In the genomic region with DNA sequence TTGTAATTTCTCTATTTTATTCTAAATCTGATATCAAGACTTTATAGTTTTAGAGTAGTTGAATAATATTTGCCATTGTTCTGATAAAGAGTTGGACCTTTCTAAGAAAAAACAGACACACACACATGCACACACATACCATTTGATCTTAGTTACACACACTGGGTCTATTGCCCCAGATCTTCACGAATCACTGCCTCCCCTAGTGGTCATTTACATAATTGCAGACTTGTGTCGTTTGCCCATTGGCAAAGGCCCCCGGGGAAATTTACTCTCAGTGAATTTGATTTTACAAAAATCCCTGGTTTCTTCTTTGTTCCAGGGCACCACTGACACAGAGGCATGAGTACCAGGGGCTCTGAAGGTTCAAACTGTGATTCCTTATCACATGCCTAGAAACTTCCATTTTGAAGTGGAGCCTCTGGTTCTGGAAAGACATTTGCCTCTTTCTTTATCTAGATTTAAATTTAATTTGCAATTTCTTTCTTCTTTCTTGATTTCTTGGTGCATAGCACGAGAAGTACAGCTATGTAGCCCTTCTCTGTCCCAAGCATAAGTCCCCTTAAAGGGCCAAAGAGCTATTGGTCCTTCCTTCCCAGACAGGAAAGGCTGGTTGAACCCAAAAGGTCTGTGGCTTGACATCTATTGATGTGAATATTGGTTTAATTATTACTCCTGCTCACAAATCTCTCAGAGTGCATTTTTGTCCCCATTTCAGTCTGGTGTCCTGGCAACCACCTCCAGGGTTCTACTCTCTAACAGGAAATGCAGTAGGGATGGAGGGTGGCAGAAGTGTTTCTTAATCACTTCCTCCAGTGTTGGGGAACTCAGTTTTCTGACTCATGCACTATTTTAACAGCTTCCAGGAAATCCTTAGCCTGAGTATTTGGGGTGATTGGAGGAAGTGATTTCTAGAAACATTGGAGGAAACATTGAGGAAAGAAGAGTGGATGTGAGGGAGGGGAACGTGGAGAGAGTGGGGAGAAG, we compare ENCODE assay signal across 1 cellular context.
TF ChIP-seq lines count a peak whose summit lies in the region.

No MANE protein-coding gene starts in this region.

TF ChIP-seq in HepG2, 621 proteins besides CTCF, POLR2A, EP300 and RAD21 (continued from another document):
- TF ChIP-seq, protein P1, sequence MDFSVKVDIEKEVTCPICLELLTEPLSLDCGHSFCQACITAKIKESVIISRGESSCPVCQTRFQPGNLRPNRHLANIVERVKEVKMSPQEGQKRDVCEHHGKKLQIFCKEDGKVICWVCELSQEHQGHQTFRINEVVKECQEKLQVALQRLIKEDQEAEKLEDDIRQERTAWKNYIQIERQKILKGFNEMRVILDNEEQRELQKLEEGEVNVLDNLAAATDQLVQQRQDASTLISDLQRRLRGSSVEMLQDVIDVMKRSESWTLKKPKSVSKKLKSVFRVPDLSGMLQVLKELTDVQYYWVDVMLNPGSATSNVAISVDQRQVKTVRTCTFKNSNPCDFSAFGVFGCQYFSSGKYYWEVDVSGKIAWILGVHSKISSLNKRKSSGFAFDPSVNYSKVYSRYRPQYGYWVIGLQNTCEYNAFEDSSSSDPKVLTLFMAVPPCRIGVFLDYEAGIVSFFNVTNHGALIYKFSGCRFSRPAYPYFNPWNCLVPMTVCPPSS (IDR thresholded peaks at IDR 0.05): no peak
- no peak for TF ChIP-seq MAF1 (CRISPR knock-in tag; IDR thresholded peaks at IDR 0.05; ENCODE audit: borderline replicate concordance)
- peak; percentile 56; the same call in 1 of the 2 replicates for TF ChIP-seq SMC3 (IDR thresholded peaks at IDR 0.05; ENCODE audit: low read length)
- no peak for TF ChIP-seq RNF219 (CRISPR knock-in tag; IDR thresholded peaks at IDR 0.05)
- TF ChIP-seq SP1 (IDR thresholded peaks at IDR 0.05): no peak
- TF ChIP-seq SP1 (CRISPR knock-in tag; IDR thresholded peaks at IDR 0.05): no peak
- no peak for TF ChIP-seq FOXO4 (CRISPR knock-in tag; conservative IDR thresholded peaks at IDR 0.05)
- TF ChIP-seq SRF (IDR thresholded peaks at IDR 0.05; ENCODE audit: low read depth, low read length): no peak
- peak; percentile 91 for TF ChIP-seq ZKSCAN1 (IDR thresholded peaks at IDR 0.05; ENCODE audit: low read length)
